32 cellular contexts compared by ENCODE assay signal in genomic region chr1:43898981-43899380, GRCh38. TPM values are rescaled to one million over a fixed set of nuclear protein-coding genes. Genes with fewer than 3 reads are reported as not detected.
"Had no signal": no experiment of that assay in that cellular context is flagged by ENCODE, and none has a peak within 500 bp of the region (broad histone marks: within the 10 kb centered on the region; RNA-seq: fewer than 3 reads in every experiment).

No MANE protein-coding gene starts in this region.

- H3K4me1 Mint-ChIP-seq: activated B cell treated with CpG ODN at 0.5 μM for 24 hours; activated CD4-positive, alpha-beta T cell treated with anti-CD3 and anti-CD28 coated beads, Interleukin-2, amount 10 ng/mL, durations not matched to agents 24 days and 14 days; activated naive CD8-positive, alpha-beta T cell treated with anti-CD3 and anti-CD28 coated beads for 36 hours; activated T-helper 17 cell treated with anti-CD3 and anti-CD28 coated beads, Interleukin-2, amount 50 U/mL, for 72 hours; brain; T-cell had no signal

- H3K9me3 ChIP-seq: adrenal gland, ascending aorta had no signal

- H3K4me1 ChIP-seq: adrenal gland, ascending aorta had no signal

- H3K27me3 Mint-ChIP-seq: activated B cell treated with CpG ODN at 0.5 μM for 24 hours; activated CD4-positive, alpha-beta memory T cell treated with anti-CD3 and anti-CD28 coated beads for 36 hours; activated CD4-positive, alpha-beta T cell treated with anti-CD3 and anti-CD28 coated beads, Interleukin-2, amount 10 ng/mL, durations not matched to agents 24 days and 14 days; activated CD8-positive, alpha-beta T cell treated with anti-CD3 and anti-CD28 coated beads for 36 hours; activated naive CD8-positive, alpha-beta T cell treated with anti-CD3 and anti-CD28 coated beads for 36 hours; activated T-helper 17 cell treated with anti-CD3 and anti-CD28 coated beads, Interleukin-2, amount 50 U/mL, for 72 hours; brain; T-cell had no signal

- H3K4me3 Mint-ChIP-seq: activated B cell treated with CpG ODN at 0.5 μM for 24 hours; activated CD4-positive, alpha-beta memory T cell treated with anti-CD3 and anti-CD28 coated beads for 36 hours; activated CD4-positive, alpha-beta T cell treated with anti-CD3 and anti-CD28 coated beads, Interleukin-2, amount 10 ng/mL, durations not matched to agents 24 days and 14 days; activated CD8-positive, alpha-beta T cell treated with anti-CD3 and anti-CD28 coated beads for 36 hours; activated naive CD4-positive, alpha-beta T cell treated with anti-CD3 and anti-CD28 coated beads for 36 hours; activated naive CD8-positive, alpha-beta T cell treated with anti-CD3 and anti-CD28 coated beads for 36 hours; activated T-cell treated with anti-CD3 and anti-CD28 coated beads, Interleukin-2, amount 50 U/mL, for 4 hours; activated T-cell treated with anti-CD3 and anti-CD28 coated beads, Interleukin-2, amount 50 U/mL, for 72 hours; activated T-helper 1 cell treated with anti-CD3 and anti-CD28 coated beads, Interleukin-12 subunit alpha, Interleukin-12 subunit beta, Interleukin-2, Interleukin-4 antibody, amounts not matched to agents 30 ng/mL and 10 ng/mL and 1 ng/mL, durations not matched to agents 14 hours and 24 hours and 36 hours; activated T-helper 17 cell treated with anti-CD3 and anti-CD28 coated beads, Interleukin-2, amount 50 U/mL, for 72 hours; brain; T-cell; T-helper 2 cell treated with Interferon-gamma antibody and Interleukin-4, amounts not matched to agents 5 μg/mL and 100 μg/mL, for 36 hours had no signal

- ATAC-seq: activated CD8-positive, alpha-beta T cell treated with anti-CD3 and anti-CD28 coated beads for 36 hours; activated naive CD4-positive, alpha-beta T cell treated with anti-CD3 and anti-CD28 coated beads, Interleukin-2, amount 50 U/mL, for 72 hours; activated T-cell treated with anti-CD3 and anti-CD28 coated beads, Interleukin-2, amount 50 U/mL, for 4 hours; activated T-cell treated with anti-CD3 and anti-CD28 coated beads, Interleukin-2, amount 50 U/mL, for 72 hours; activated T-helper 17 cell treated with anti-CD3 and anti-CD28 coated beads, Interleukin-2, amount 50 U/mL, for 72 hours; T-cell had no signal

- H3K4me3 ChIP-seq: adrenal gland, ascending aorta had no signal

- H3K9me3 Mint-ChIP-seq: activated B cell treated with CpG ODN at 0.5 μM for 24 hours; activated CD4-positive, alpha-beta memory T cell treated with anti-CD3 and anti-CD28 coated beads for 36 hours; activated CD4-positive, alpha-beta T cell treated with anti-CD3 and anti-CD28 coated beads, Interleukin-2, amount 10 ng/mL, durations not matched to agents 24 days and 14 days; activated CD8-positive, alpha-beta T cell treated with anti-CD3 and anti-CD28 coated beads for 36 hours; activated naive CD4-positive, alpha-beta T cell treated with anti-CD3 and anti-CD28 coated beads for 36 hours; activated naive CD4-positive, alpha-beta T cell treated with anti-CD3 and anti-CD28 coated beads, Interleukin-2, amount 50 U/mL, for 72 hours; activated naive CD8-positive, alpha-beta T cell treated with anti-CD3 and anti-CD28 coated beads for 36 hours; activated T-cell treated with anti-CD3 and anti-CD28 coated beads, Interleukin-2, amount 50 U/mL, for 4 hours; activated T-cell treated with anti-CD3 and anti-CD28 coated beads, Interleukin-2, amount 50 U/mL, for 72 hours; activated T-helper 1 cell treated with anti-CD3 and anti-CD28 coated beads, Interleukin-12 subunit alpha, Interleukin-12 subunit beta, Interleukin-2, Interleukin-4 antibody, amounts not matched to agents 30 ng/mL and 10 ng/mL and 1 ng/mL, durations not matched to agents 14 hours and 24 hours and 36 hours; activated T-helper 17 cell treated with anti-CD3 and anti-CD28 coated beads, Interleukin-2, amount 50 U/mL, for 72 hours; T-cell; T-helper 2 cell treated with Interferon-gamma antibody and Interleukin-4, amounts not matched to agents 5 μg/mL and 100 μg/mL, for 36 hours had no signal

- H3K27me3 ChIP-seq: adrenal gland, ascending aorta had no signal

- DNase-seq: activated B cell treated with CpG ODN at 0.5 μM for 24 hours; activated CD4-positive, alpha-beta memory T cell treated with anti-CD3 and anti-CD28 coated beads for 36 hours; activated CD4-positive, alpha-beta T cell treated with anti-CD3 and anti-CD28 coated beads for 4 hours; activated CD4-positive, alpha-beta T cell treated with anti-CD3 and anti-CD28 coated beads, Interleukin-2, amount 10 ng/mL, durations not matched to agents 24 days and 14 days; activated CD4-positive, alpha-beta T cell treated with anti-CD3 and anti-CD28 coated beads, Interleukin-2, amount 50 U/mL, for 1 hour; activated CD4-positive, alpha-beta T cell treated with anti-CD3 and anti-CD28 coated beads, Interleukin-2, amount 50 U/mL, for 4 hours; activated CD4-positive, CD25-positive, alpha-beta regulatory T cell treated with anti-CD3 and anti-CD28 coated beads, Interleukin-2, amount 50 U/mL, for 72 hours; activated CD8-positive, alpha-beta memory T cell treated with anti-CD3 and anti-CD28 coated beads, Interleukin-2, amount 50 U/mL, for 4 hours; activated CD8-positive, alpha-beta T cell treated with anti-CD3 and anti-CD28 coated beads for 36 hours; activated effector memory CD4-positive, alpha-beta T cell treated with anti-CD3 and anti-CD28 coated beads, Interleukin-2, amount 50 U/mL, for 16 hours; activated gamma-delta T cell treated with Interleukin-2 at 50 U/mL for 16 hours; activated naive CD4-positive, alpha-beta T cell; activated naive CD4-positive, alpha-beta T cell treated with anti-CD3 and anti-CD28 coated beads for 36 hours; activated naive CD4-positive, alpha-beta T cell treated with anti-CD3 and anti-CD28 coated beads, Interleukin-2, amount 50 U/mL, for 16 hours; activated naive CD8-positive, alpha-beta T cell treated with anti-CD3 and anti-CD28 coated beads for 36 hours; activated T-cell treated with anti-CD3 and anti-CD28 coated beads for 4 hours; activated T-cell treated with anti-CD3 and anti-CD28 coated beads, Interleukin-2, amount 50 U/mL, for 1 hour; activated T-cell treated with anti-CD3 and anti-CD28 coated beads, Interleukin-2, amount 50 U/mL, for 4 hours; activated T-cell treated with anti-CD3 and anti-CD28 coated beads, Interleukin-2, amount 50 U/mL, for 72 hours; adrenal gland; amniotic stem cell; central memory CD4-positive, alpha-beta T cell; T-cell; T-helper 2 cell; T-helper 9 cell had no signal

- H3K27ac Mint-ChIP-seq: activated B cell treated with CpG ODN at 0.5 μM for 24 hours; activated CD4-positive, alpha-beta memory T cell treated with anti-CD3 and anti-CD28 coated beads for 36 hours; activated CD4-positive, alpha-beta T cell treated with anti-CD3 and anti-CD28 coated beads, Interleukin-2, amount 10 ng/mL, durations not matched to agents 24 days and 14 days; activated CD8-positive, alpha-beta T cell treated with anti-CD3 and anti-CD28 coated beads for 36 hours; activated naive CD4-positive, alpha-beta T cell treated with anti-CD3 and anti-CD28 coated beads for 36 hours; activated naive CD4-positive, alpha-beta T cell treated with anti-CD3 and anti-CD28 coated beads, Interleukin-2, amount 50 U/mL, for 72 hours; activated naive CD8-positive, alpha-beta T cell treated with anti-CD3 and anti-CD28 coated beads for 36 hours; activated T-cell treated with anti-CD3 and anti-CD28 coated beads, Interleukin-2, amount 50 U/mL, for 72 hours; activated T-helper 1 cell treated with anti-CD3 and anti-CD28 coated beads, Interleukin-12 subunit alpha, Interleukin-12 subunit beta, Interleukin-2, Interleukin-4 antibody, amounts not matched to agents 30 ng/mL and 10 ng/mL and 1 ng/mL, durations not matched to agents 14 hours and 24 hours and 36 hours; activated T-helper 17 cell treated with anti-CD3 and anti-CD28 coated beads, Interleukin-2, amount 50 U/mL, for 72 hours; brain; T-cell; T-helper 2 cell treated with Interferon-gamma antibody and Interleukin-4, amounts not matched to agents 5 μg/mL and 100 μg/mL, for 36 hours had no signal

- H3K36me3 Mint-ChIP-seq: activated naive CD4-positive, alpha-beta T cell treated with anti-CD3 and anti-CD28 coated beads, Interleukin-2, amount 50 U/mL, for 72 hours had no signal

- H3K27ac ChIP-seq: adrenal gland, ascending aorta, VCaP had no signal

- H3K36me3 ChIP-seq: adrenal gland had no signal

RNA-seq across cellular contexts. Expression of gene ARTN, which starts 34.6 kb away (rescaled TPM):
- total RNA-seq: activated CD4-positive, alpha-beta memory T cell treated with anti-CD3 and anti-CD28 coated beads for 36 hours; activated CD4-positive, alpha-beta T cell treated with anti-CD3 and anti-CD28 coated beads, Interleukin-2, amount 10 ng/mL, durations not matched to agents 24 days and 14 days; activated naive CD4-positive, alpha-beta T cell treated with anti-CD3 and anti-CD28 coated beads for 36 hours; ascending aorta had no signal
